In genomic region chr15:62805502-62805901, GRCh38 we compare ENCODE assay signal across 22 cellular contexts.
"Had no signal": no experiment of that assay in that cellular context is flagged by ENCODE, and none has a peak within 500 bp of the region (broad histone marks: within the 10 kb centered on the region; RNA-seq: fewer than 3 reads in every experiment).

No MANE protein-coding gene starts in this region.

- H3K27ac ChIP-seq: colonic mucosa, epithelial cell of prostate, esophagus squamous epithelium, gastrocnemius medialis, heart right ventricle, left lung, lower lobe of right lung had no signal

- H3K27me3 ChIP-seq: colonic mucosa, esophagus squamous epithelium, gastrocnemius medialis, heart right ventricle, left lung had no signal

- H3K9me3 ChIP-seq: colonic mucosa, esophagus squamous epithelium, gastrocnemius medialis, heart right ventricle, left lung, lower lobe of right lung, mucosa of descending colon had no signal

- DNase-seq: colonic mucosa; cortex of kidney; effector CD8-positive, alpha-beta T cell; effector memory CD8-positive, alpha-beta T cell; endodermal cell; erythroblast; esophagus squamous epithelium; foreskin fibroblast; foreskin melanocyte; gastrocnemius medialis; glutamatergic neuron; head of caudate nucleus; heart right ventricle; hippocampal formation; left cardiac atrium; left lung; left ventricle myocardium superior; lower lobe of right lung; mesenchymal stem cell; mucosa of descending colon; naive B cell had no signal

- H3K4me3 ChIP-seq: colonic mucosa, esophagus squamous epithelium, gastrocnemius medialis, heart right ventricle, left lung, lower lobe of right lung, mucosa of descending colon had no signal

- H3K36me3 ChIP-seq: colonic mucosa, left lung had no signal
